8 cellular contexts compared by ENCODE assay signal in the genomic region with DNA sequence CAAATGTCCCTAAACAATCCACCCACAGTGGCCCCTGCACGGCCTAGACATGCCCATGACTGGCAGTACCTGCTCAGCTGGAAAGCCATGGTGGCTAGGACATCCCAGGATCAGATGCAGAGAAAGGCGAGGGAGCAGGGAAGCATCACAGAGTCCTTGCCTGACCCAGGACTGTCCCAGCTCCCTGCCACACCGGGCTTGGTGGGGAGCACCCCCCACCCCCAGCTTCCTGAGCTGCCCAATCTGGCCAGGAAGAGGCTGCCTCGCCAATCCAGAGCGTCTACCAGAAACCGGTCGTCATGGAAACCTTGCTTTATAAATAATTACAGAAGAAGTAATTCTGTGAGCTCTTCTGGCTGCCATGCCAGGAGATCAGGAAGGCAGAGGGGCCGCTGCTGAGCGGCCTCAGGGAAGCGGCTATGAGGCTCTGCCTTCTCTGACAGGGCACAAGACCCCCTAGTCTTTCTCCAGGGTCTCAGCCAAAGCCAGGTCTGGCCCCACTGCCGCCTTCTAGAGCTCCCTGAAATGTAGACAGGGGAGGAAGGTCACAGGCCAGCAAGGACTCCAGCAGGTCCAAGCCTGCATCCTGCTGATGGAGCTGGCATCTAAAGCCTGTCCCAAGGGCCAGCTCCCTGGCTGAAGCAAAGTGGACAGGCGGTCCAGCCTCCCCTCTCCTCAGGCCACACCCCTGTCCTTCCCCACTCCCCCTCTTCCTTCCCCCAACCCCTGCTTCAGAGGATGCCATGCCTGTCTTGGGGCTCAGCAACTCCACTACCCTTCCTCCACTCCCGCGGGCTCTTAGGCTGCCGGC. TPM values are rescaled to one million over a fixed set of nuclear protein-coding genes. Genes with fewer than 3 reads are reported as not detected.
DNase-seq lines count a peak whose midpoint lies in the region; ATAC-seq lines count a peak whose summit lies in the region.

No MANE protein-coding gene starts in this region.

- no peak for ATAC-seq in GM18517 (IDR thresholded peaks at IDR 0.05; ENCODE audit: unreplicated experiment)

- DNase-seq in activated gamma-delta T cell treated with Interleukin-2 at 50 U/mL for 16 hours (peak; percentile 21), activated gamma-delta T cell (lab: John Stamatoyannopoulos, UW) (no peak), NCI-H2227 treated with DMSO at 0.1 percent for 48 hours (lab: John Stamatoyannopoulos, UW) (peak; percentile 62), amniotic stem cell (lab: John Stamatoyannopoulos, UW) (peak; percentile 43), iris pigment epithelial cell (ENCODE audit: low read depth) (peak; percentile 84), mesenteric fat pad (ENCODE audit: low spot score) (no peak)
- DNase-seq in stimulated activated naive CD4-positive, alpha-beta T cell (lab: John Stamatoyannopoulos, UW), result peak; percentile 38 to 72 (median 58)

RNA-seq across cellular contexts. Expression of gene ACOT7, which starts 34.6 kb away (rescaled TPM):
- 9.6 TPM for total RNA-seq in mesenteric fat pad

Comparison
In these comparisons a context has a peak if more than half of its experiments do, and no peak if none do; other contexts are left out.
1. DNase-seq: peak in activated gamma-delta T cell treated with Interleukin-2 at 50 U/mL for 16 hours (single experiment), NCI-H2227 treated with DMSO at 0.1 percent for 48 hours (single experiment), amniotic stem cell (single experiment), iris pigment epithelial cell (single experiment) and stimulated activated naive CD4-positive, alpha-beta T cell (6 of 6); none in activated gamma-delta T cell (single experiment) and mesenteric fat pad (single experiment).